Comparison of ENCODE assay signal across 1 cellular context in the genomic region with DNA sequence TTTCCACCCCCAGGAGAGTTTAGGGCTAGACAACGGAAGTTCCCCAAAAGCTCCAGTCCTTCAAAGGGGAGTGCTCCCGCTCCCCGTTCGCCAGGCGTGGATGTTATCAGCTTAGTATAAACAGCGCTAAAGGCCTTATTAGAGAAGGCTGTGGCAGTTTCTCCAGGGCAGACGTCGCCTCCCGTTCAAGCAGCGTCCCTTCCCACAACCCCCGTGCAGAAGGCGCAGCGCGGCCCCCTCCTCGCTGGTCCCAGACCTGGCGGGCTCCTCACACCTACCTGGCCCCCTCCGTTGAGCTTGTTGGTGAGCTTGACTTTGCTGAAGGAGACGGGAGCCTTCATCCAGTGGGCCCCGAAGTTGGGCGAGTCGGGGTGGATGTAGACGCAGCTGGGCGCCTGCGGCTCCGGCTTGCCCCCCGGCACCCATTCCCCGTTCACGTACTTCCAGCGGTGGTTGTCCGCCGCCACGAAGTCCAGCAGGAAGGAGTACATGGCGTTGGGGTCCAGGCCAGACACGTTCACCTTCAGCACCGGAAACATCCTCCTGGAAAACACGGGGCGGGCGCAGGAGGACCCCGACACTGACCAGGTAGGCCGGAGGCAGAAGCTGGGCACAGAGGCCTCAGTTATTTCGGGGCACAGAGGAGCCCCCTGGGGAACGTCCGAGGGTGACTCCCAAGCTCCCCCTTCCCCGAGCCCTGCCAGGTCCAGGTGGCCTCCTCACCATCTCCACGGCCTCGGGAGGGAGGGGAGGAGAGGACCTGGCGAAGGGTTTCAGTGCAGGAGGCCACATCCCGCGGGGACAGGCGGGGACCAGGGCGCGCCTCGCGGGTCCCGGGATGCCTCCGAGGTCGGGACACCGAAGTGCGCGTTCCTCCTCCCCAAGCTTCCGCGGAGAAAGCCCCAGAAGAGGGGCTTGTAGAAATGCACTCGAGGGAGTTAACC.
TF ChIP-seq lines count a peak whose summit lies in the region.

No MANE protein-coding gene starts in this region.

TF ChIP-seq in GM12878, 131 proteins besides CTCF, POLR2A, EP300 and RAD21 (continued from another document):
- TF ChIP-seq, protein P1, sequence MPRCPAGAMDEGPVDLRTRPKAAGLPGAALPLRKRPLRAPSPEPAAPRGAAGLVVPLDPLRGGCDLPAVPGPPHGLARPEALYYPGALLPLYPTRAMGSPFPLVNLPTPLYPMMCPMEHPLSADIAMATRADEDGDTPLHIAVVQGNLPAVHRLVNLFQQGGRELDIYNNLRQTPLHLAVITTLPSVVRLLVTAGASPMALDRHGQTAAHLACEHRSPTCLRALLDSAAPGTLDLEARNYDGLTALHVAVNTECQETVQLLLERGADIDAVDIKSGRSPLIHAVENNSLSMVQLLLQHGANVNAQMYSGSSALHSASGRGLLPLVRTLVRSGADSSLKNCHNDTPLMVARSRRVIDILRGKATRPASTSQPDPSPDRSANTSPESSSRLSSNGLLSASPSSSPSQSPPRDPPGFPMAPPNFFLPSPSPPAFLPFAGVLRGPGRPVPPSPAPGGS (IDR thresholded peaks at IDR 0.05; ENCODE audit: borderline replicate concordance, insufficient read depth, low read depth, low read length, poor library complexity, severe bottlenecking): no peak
- TF ChIP-seq KAT2A (conservative IDR thresholded peaks at IDR 0.05; ENCODE audit: control insufficient read depth, low read depth, low read length) (no peak), IKZF2 (IDR thresholded peaks at IDR 0.05) (no peak), SPI1 (IDR thresholded peaks at IDR 0.05; ENCODE audit: borderline replicate concordance, insufficient read depth, low read depth, low read length) (no peak), ZBED1 (IDR thresholded peaks at IDR 0.05; ENCODE audit: borderline replicate concordance) (no peak), FOXK2 (IDR thresholded peaks at IDR 0.05) (no peak), CHD4 (IDR thresholded peaks at IDR 0.05) (no peak), SREBF1 (IDR thresholded peaks at IDR 0.05; ENCODE audit: low read length) (no peak), NBN (IDR thresholded peaks at IDR 0.05) (no peak), RUNX3 (IDR thresholded peaks at IDR 0.05; ENCODE audit: low read length) (no peak), BCL11A (IDR thresholded peaks at IDR 0.05; ENCODE audit: low read depth, low read length) (no peak), TCF12 (IDR thresholded peaks at IDR 0.05; ENCODE audit: low read depth, low read length) (no peak)
- TF ChIP-seq, protein P2, sequence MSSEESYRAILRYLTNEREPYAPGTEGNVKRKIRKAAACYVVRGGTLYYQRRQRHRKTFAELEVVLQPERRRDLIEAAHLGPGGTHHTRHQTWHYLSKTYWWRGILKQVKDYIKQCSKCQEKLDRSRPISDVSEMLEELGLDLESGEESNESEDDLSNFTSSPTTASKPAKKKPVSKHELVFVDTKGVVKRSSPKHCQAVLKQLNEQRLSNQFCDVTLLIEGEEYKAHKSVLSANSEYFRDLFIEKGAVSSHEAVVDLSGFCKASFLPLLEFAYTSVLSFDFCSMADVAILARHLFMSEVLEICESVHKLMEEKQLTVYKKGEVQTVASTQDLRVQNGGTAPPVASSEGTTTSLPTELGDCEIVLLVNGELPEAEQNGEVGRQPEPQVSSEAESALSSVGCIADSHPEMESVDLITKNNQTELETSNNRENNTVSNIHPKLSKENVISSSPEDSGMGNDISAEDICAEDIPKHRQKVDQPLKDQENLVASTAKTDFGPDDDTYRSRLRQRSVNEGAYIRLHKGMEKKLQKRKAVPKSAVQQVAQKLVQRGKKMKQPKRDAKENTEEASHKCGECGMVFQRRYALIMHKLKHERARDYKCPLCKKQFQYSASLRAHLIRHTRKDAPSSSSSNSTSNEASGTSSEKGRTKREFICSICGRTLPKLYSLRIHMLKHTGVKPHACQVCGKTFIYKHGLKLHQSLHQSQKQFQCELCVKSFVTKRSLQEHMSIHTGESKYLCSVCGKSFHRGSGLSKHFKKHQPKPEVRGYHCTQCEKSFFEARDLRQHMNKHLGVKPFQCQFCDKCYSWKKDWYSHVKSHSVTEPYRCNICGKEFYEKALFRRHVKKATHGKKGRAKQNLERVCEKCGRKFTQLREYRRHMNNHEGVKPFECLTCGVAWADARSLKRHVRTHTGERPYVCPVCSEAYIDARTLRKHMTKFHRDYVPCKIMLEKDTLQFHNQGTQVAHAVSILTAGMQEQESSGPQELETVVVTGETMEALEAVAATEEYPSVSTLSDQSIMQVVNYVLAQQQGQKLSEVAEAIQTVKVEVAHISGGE (CRISPR knock-in tag; IDR thresholded peaks at IDR 0.05): no peak
- TF ChIP-seq, protein P3, sequence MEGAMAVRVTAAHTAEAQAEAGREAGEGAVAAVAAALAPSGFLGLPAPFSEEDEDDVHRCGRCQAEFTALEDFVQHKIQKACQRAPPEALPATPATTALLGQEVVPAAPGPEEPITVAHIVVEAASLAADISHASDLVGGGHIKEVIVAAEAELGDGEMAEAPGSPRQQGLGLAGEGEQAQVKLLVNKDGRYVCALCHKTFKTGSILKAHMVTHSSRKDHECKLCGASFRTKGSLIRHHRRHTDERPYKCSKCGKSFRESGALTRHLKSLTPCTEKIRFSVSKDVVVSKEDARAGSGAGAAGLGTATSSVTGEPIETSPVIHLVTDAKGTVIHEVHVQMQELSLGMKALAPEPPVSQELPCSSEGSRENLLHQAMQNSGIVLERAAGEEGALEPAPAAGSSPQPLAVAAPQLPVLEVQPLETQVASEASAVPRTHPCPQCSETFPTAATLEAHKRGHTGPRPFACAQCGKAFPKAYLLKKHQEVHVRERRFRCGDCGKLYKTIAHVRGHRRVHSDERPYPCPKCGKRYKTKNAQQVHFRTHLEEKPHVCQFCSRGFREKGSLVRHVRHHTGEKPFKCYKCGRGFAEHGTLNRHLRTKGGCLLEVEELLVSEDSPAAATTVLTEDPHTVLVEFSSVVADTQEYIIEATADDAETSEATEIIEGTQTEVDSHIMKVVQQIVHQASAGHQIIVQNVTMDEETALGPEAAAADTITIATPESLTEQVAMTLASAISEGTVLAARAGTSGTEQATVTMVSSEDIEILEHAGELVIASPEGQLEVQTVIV (IDR thresholded peaks at IDR 0.05; ENCODE audit: borderline replicate concordance, partially characterized antibody): no peak
